ENCODE assay signal across 19 cellular contexts in genomic region chr6:166486536-166486880, GRCh38.
"Had no signal": no experiment of that assay in that cellular context is flagged by ENCODE, and none has a peak within 500 bp of the region (broad histone marks: within the 10 kb centered on the region; RNA-seq: fewer than 3 reads in every experiment).

No MANE protein-coding gene starts in this region.

- H3K9me3 ChIP-seq: heart right ventricle, lower lobe of right lung, thyroid gland, upper lobe of right lung had no signal

- DNase-seq: activated CD8-positive, alpha-beta memory T cell treated with anti-CD3 and anti-CD28 coated beads, Interleukin-2, amount 50 U/mL, for 48 hours; activated naive CD4-positive, alpha-beta T cell treated with Interleukin-2 at 50 U/mL for 16 hours; activated naive CD8-positive, alpha-beta T cell treated with anti-CD3 and anti-CD28 coated beads for 36 hours; activated T-cell treated with anti-CD3 and anti-CD28 coated beads, Interleukin-2, amount 50 U/mL, for 4 hours; amygdala; cortex of kidney; heart right ventricle; islet precursor cell; left colon; lower lobe of right lung; naive B cell; stimulated activated CD4-positive, alpha-beta T cell treated with anti-CD3 and anti-CD28 coated beads, Interleukin-4, amount 100 ng/mL, for 4 hours; substantia nigra; thyroid gland; WERI-Rb-1 had no signal

- H3K4me3 ChIP-seq: heart right ventricle, lower lobe of right lung, neural progenitor cell, thyroid gland, upper lobe of right lung had no signal

- H3K27me3 ChIP-seq: heart right ventricle, neural progenitor cell, thyroid gland, upper lobe of right lung had no signal

- H3K9me3 Mint-ChIP-seq: neural progenitor cell had no signal

- H3K4me2 ChIP-seq: neural progenitor cell had no signal

- H3K27ac Mint-ChIP-seq: neural progenitor cell; progenitor cell of endocrine pancreas; stimulated activated naive CD8-positive, alpha-beta T cell treated with anti-CD3 and anti-CD28 coated beads, Interleukin-15, Interleukin-2, amounts not matched to agents 100 ng/mL and 50 ng/mL, for 24 hours had no signal

- H3K27ac ChIP-seq: lower lobe of right lung, neural progenitor cell, thyroid gland, upper lobe of right lung, WERI-Rb-1 had no signal

- H3K27me3 Mint-ChIP-seq: activated naive CD8-positive, alpha-beta T cell treated with anti-CD3 and anti-CD28 coated beads for 36 hours; progenitor cell of endocrine pancreas; stimulated activated naive CD8-positive, alpha-beta T cell treated with anti-CD3 and anti-CD28 coated beads, Interleukin-15, Interleukin-2, amounts not matched to agents 100 ng/mL and 50 ng/mL, for 24 hours had no signal

- H3K36me3 ChIP-seq: neural progenitor cell, WERI-Rb-1 had no signal

- H3K4me3 Mint-ChIP-seq: activated naive CD8-positive, alpha-beta T cell treated with anti-CD3 and anti-CD28 coated beads for 36 hours; neural progenitor cell; stimulated activated naive CD8-positive, alpha-beta T cell treated with anti-CD3 and anti-CD28 coated beads, Interleukin-15, Interleukin-2, amounts not matched to agents 100 ng/mL and 50 ng/mL, for 24 hours had no signal

- H3K9ac ChIP-seq: neural progenitor cell had no signal

- ATAC-seq: activated T-cell treated with anti-CD3 and anti-CD28 coated beads, Interleukin-2, amount 50 U/mL, for 4 hours; heart right ventricle; left colon; lower lobe of right lung had no signal
